In genomic region chr11:26703792-26704191, GRCh38 we compare ENCODE assay signal across 23 cellular contexts. TPM values are rescaled to one million over a fixed set of nuclear protein-coding genes. Genes with fewer than 3 reads are reported as not detected.
DNase-seq lines count a peak whose midpoint lies in the region; ATAC-seq and TF ChIP-seq lines count a peak whose summit lies in the region.
"Had no signal": no experiment of that assay in that cellular context is flagged by ENCODE, and none has a peak within 500 bp of the region (broad histone marks: within the 10 kb centered on the region; RNA-seq: fewer than 3 reads in every experiment).

No MANE protein-coding gene starts in this region.

- POLR2A ChIA-PET in SK-N-SH (lab: Yijun Ruan, JAX), result no interaction called here

- no peak overlapping the region for H3K27ac ChIP-seq in hepatocyte
- no peak overlapping the region for H3K27ac ChIP-seq in SK-N-SH (ENCODE audit: low read depth in 2 of 2, low read length in 1 of 2)
- H3K27ac ChIP-seq: GM23248, RWPE1 had no signal

- H3K27me3 ChIP-seq in hepatocyte (no peaks in the 10 kb centered on the region), SK-N-SH (ENCODE audit: insufficient read depth) (no peaks in the 10 kb centered on the region)

- TF ChIP-seq RAD21 in SK-N-SH (IDR thresholded peaks at IDR 0.05; ENCODE audit: low read length), result no peak

- H3K79me2 ChIP-seq in hepatocyte, result no peaks in the 10 kb centered on the region
- H3K79me2 ChIP-seq in SK-N-SH (ENCODE audit: insufficient read depth), result no peaks in the 10 kb centered on the region

- no peaks in the 10 kb centered on the region for H3K36me3 Mint-ChIP-seq in nephron (ENCODE audit: low read depth)

- H3K4me3 Mint-ChIP-seq in nephron, result no peak overlapping the region

- no peaks in the 10 kb centered on the region for H3K9me3 Mint-ChIP-seq in nephron

- CTCF ChIA-PET in SK-N-SH (lab: Yijun Ruan, JAX), result no interaction called here

- no peaks in the 10 kb centered on the region for H3F3A ChIP-seq in SK-N-SH (replicated peaks; ENCODE audit: insufficient read depth)

- no peak for ATAC-seq in stimulated activated naive CD8-positive, alpha-beta T cell treated with anti-CD3 and anti-CD28 coated beads, Interleukin-15, Interleukin-2, amounts not matched to agents 100 U/mL and 50 U/mL, for 24 hours
- no peak for ATAC-seq in GM21717 (IDR thresholded peaks at IDR 0.05; ENCODE audit: unreplicated experiment)
- ATAC-seq in HG02885 (IDR thresholded peaks at IDR 0.05; ENCODE audit: poor library complexity, unreplicated experiment), result no peak
- ATAC-seq: K562, PC-3 had no signal

- DNase-seq in NCI-H345 (lab: John Stamatoyannopoulos, UW) (peak; percentile 0), NCI-H345 treated with DMSO at 0.1 percent for 48 hours (lab: John Stamatoyannopoulos, UW; ENCODE audit: unreplicated experiment) (no peak), hepatocyte (ENCODE audit: low spot score) (no peak), SK-N-SH (no peak)
- no peak for DNase-seq in stimulated activated naive CD8-positive, alpha-beta T cell treated with anti-CD3 and anti-CD28 coated beads, Interleukin-15, Interleukin-2, amounts not matched to agents 100 U/mL and 50 U/mL, for 24 hours
- DNase-seq: 8988T, DMS 273 treated with DMSO at 0.1 percent for 48 hours, DND-41, NCI-H1105, NCI-H1694, NCI-H2081 treated with DMSO at 0.1 percent for 48 hours, NCI-H524, NCI-H82, PC-3, SIG-M5 had no signal

- TF ChIP-seq EP300 in SK-N-SH (IDR thresholded peaks at IDR 0.05; ENCODE audit: borderline replicate concordance in 1 of 2, low read depth in 1 of 2, low read length in 1 of 2), result no peak

- H3K4me3 ChIP-seq in hepatocyte (no peak overlapping the region), SK-N-SH (ENCODE audit: low read depth in 2 of 2, low read length in 1 of 2) (no peak overlapping the region)
- H3K4me3 ChIP-seq: GM23248, HAP-1, K562 had no signal

- H4K20me1 ChIP-seq in hepatocyte (ENCODE audit: insufficient read depth, poor library complexity, severe bottlenecking) (no peaks in the 10 kb centered on the region), SK-N-SH (ENCODE audit: insufficient read depth) (no peaks in the 10 kb centered on the region)

- no peaks in the 10 kb centered on the region for H3K27me3 Mint-ChIP-seq in nephron (ENCODE audit: low read depth)

- H3K4me2 ChIP-seq in hepatocyte (peak overlapping the region; percentile 21), SK-N-SH (no peak overlapping the region)

- H3K9me3 ChIP-seq in hepatocyte (ENCODE audit: low read depth) (no peaks in the 10 kb centered on the region), SK-N-SH (no peaks in the 10 kb centered on the region)
- H3K9me3 ChIP-seq: HAP-1 had no signal

- H3K9ac ChIP-seq in SK-N-SH, result no peak overlapping the region
- H3K9ac ChIP-seq: GM23248 had no signal

- H3K4me1 ChIP-seq in hepatocyte (ENCODE audit: insufficient read depth) (peaks cover 3% of the 10 kb centered on the region), SK-N-SH (ENCODE audit: control insufficient read depth in 1 of 2, insufficient read depth in 2 of 2, low read depth in 1 of 2, low read length in 1 of 2) (peaks cover 0 to 9% of the 10 kb centered on the region in 2 experiments; a peak in 2 of 4 replicates)
- H3K4me1 ChIP-seq: HAP-1 had no signal

- H3K4me1 Mint-ChIP-seq in nephron, result peaks cover 30% of the 10 kb centered on the region

- H2AFZ ChIP-seq in hepatocyte (no peak overlapping the region), SK-N-SH (ENCODE audit: low read depth) (no peak overlapping the region)
- H2AFZ ChIP-seq: GM23248 had no signal

- H3K36me3 ChIP-seq in hepatocyte (replicated peaks; ENCODE audit: insufficient read depth, low read depth) (no peaks in the 10 kb centered on the region), SK-N-SH (replicated peaks in 1 of 2; ENCODE audit: control insufficient read depth in 1 of 2, insufficient read depth in 2 of 2, low read length in 1 of 2) (no peaks in the 10 kb centered on the region)
- H3K36me3 ChIP-seq: HAP-1 had no signal

- no peaks in the 10 kb centered on the region for H3K9me2 ChIP-seq in hepatocyte (replicated peaks; ENCODE audit: insufficient read depth)
- no peaks in the 10 kb centered on the region for H3K9me2 ChIP-seq in SK-N-SH

- TF ChIP-seq CTCF in hepatocyte (IDR thresholded peaks at IDR 0.05; ENCODE audit: poor library complexity), result no peak
- no peak for TF ChIP-seq CTCF in nephron (IDR thresholded peaks at IDR 0.05; ENCODE audit: unreplicated experiment in 3 of 3)
- TF ChIP-seq CTCF in SK-N-SH (IDR thresholded peaks at IDR 0.05), result no peak

- 53% methylated on average over 2 of the region's 2 CpGs for WGBS in hepatocyte (ENCODE audit: low lambda C conversion rate, missing lambda C conversion rate)
- 27% methylated on average over 2 of the region's 2 CpGs for WGBS in SK-N-SH (ENCODE audit: low lambda C conversion rate)

- H3K27ac Mint-ChIP-seq in nephron, result peak overlapping the region; percentile 35 to 66 (median 50)

TF ChIP-seq in SK-N-SH, 30 proteins besides CTCF, POLR2A, EP300 and RAD21:
- TF ChIP-seq CHD2 (IDR thresholded peaks at IDR 0.05; ENCODE audit: low read length, partially characterized antibody), result no peak
- no peak for TF ChIP-seq SMC3 (IDR thresholded peaks at IDR 0.05; ENCODE audit: low read depth, low read length)
- TF ChIP-seq MAX (IDR thresholded peaks at IDR 0.05; ENCODE audit: low read depth), result no peak
- no peak for TF ChIP-seq TAF1 (IDR thresholded peaks at IDR 0.05; ENCODE audit: borderline replicate concordance, low read depth, low read length)
- TF ChIP-seq SIN3A (IDR thresholded peaks at IDR 0.05; ENCODE audit: borderline replicate concordance, low read depth, low read length), result no peak
- no peak for TF ChIP-seq RFX5 (IDR thresholded peaks at IDR 0.05; ENCODE audit: low read length)
- TF ChIP-seq FOXJ3 (CRISPR knock-in tag; IDR thresholded peaks at IDR 0.05), result no peak
- no peak for TF ChIP-seq MXI1 (IDR thresholded peaks at IDR 0.05; ENCODE audit: low read depth, low read length)
- no peak for TF ChIP-seq PBX3 (IDR thresholded peaks at IDR 0.05)
- TF ChIP-seq NRF1 (IDR thresholded peaks at IDR 0.05; ENCODE audit: low read depth, low read length), result no peak
- TF ChIP-seq ELF1 (IDR thresholded peaks at IDR 0.05), result no peak

RNA-seq across cellular contexts. Expression of gene SLC5A12, which starts 18.1 kb away (rescaled TPM):
- 36.6 and 41.9 TPM in 2 replicates for total RNA-seq in hepatocyte
- polyA plus RNA-seq in hepatocyte, result 37.8 and 39.6 TPM in 2 replicates
- polyA plus RNA-seq in SK-N-SH (2012; rRNA removed), result 0.03 and 0.13 TPM in 2 replicates
- under 0.01 and 0.04 TPM in 2 replicates for polyA plus RNA-seq in SK-N-SH (2012; cell fraction: cytosol; rRNA removed)
- 0.13 and 0.14 TPM in 2 replicates for polyA plus RNA-seq in SK-N-SH (2012; cell fraction: nucleus; rRNA removed)
- total RNA-seq: PC-3 had no signal
- polyA plus RNA-seq: AG04450 had no signal

Comparison
In these comparisons a context has a peak if more than half of its experiments do, and no peak if none do; other contexts are left out.
1. RNA of gene SLC5A12, which starts 18.1 kb away (polyA plus RNA-seq): 37.8 to 39.6 TPM in hepatocyte; under 0.01 to 0.14 TPM in SK-N-SH; every median in the first group is over 10 times any median in the second.